ENCODE assay signal across 8 cellular contexts in genomic region chr1:67347688-67348472, GRCh38. TPM values are rescaled to one million over a fixed set of nuclear protein-coding genes. Genes with fewer than 3 reads are reported as not detected.
A peak's percentile ranks its signal among the peaks of the same experiment; 100 is the strongest.
DNase-seq lines count a peak whose midpoint lies in the region; ATAC-seq and TF ChIP-seq lines count a peak whose summit lies in the region.

No MANE protein-coding gene starts in this region.

- no peak for TF ChIP-seq POLR2A in HCT116 (IDR thresholded peaks at IDR 0.05; ENCODE audit: borderline replicate concordance, extremely low read depth, insufficient read depth, insufficient read length)
- TF ChIP-seq POLR2A in body of pancreas (IDR thresholded peaks at IDR 0.05) = no peak

- H3K27ac Mint-ChIP-seq in stimulated activated naive B cell treated with anti-CD40 and anti-IgM and Interleukin-4, amounts not matched to agents 10 μg/mL and 1 μg/mL and 100 μg/mL, for 72 hours = no peak overlapping the region

- H3K9me2 ChIP-seq in HCT116 (ENCODE audit: insufficient read depth) = no peaks in the 10 kb centered on the region

- no peaks in the 10 kb centered on the region for H3K79me2 ChIP-seq in HCT116 (ENCODE audit: insufficient read depth, low read length)

- no peak overlapping the region for H3K27ac ChIP-seq in HCT116 (ENCODE audit: low read depth, low read length)
- H3K27ac ChIP-seq in body of pancreas = no peak overlapping the region

- H3K9me3 ChIP-seq in HCT116 (ENCODE audit: control insufficient read depth in 1 of 2, insufficient read depth in 1 of 2, low read depth in 1 of 2, low read length in 2 of 2) (no peaks in the 10 kb centered on the region), body of pancreas (no peaks in the 10 kb centered on the region)

- H3K36me3 Mint-ChIP-seq in stimulated activated naive B cell treated with anti-CD40 and anti-IgM and Interleukin-4, amounts not matched to agents 10 μg/mL and 1 μg/mL and 100 μg/mL, for 72 hours = peaks cover 1 to 4% of the 10 kb centered on the region in 2 donors

- CTCF ChIA-PET in HCT116 (lab: Charles Lee) = interaction anchor here (1.0 to 4.5 kb wide), 6 partner anchors 8 to 153 kb away, joined by 3 to 41 read pairs (median 6); no protein-coding TSS in a partner anchor

- peak; percentile 91 for TF ChIP-seq RAD21 in HCT116 (IDR thresholded peaks at IDR 0.05; ENCODE audit: low read depth)

- POLR2A ChIA-PET in HCT116 (lab: Charles Lee) = interaction anchor here (1.4 kb wide), 1 partner anchor 83 kb away, joined by 4 read pairs; the partner anchor contains the start of gene SERBP1

- no peak overlapping the region for H3K4me3 Mint-ChIP-seq in stimulated activated naive B cell treated with anti-CD40 and anti-IgM and Interleukin-4, amounts not matched to agents 10 μg/mL and 1 μg/mL and 100 μg/mL, for 72 hours

- peak; percentile 56 for DNase-seq in DMS153 treated with DMSO at 0.1 percent for 48 hours (lab: John Stamatoyannopoulos, UW; ENCODE audit: unreplicated experiment)
- DNase-seq in HCT116 (ENCODE audit: low read depth, low spot score) = peak; percentile 54
- DNase-seq in NCI-H510A (lab: John Stamatoyannopoulos, UW) = peak; percentile 34
- peak; percentile 26 to 49 (median 38) for DNase-seq in body of pancreas
- DNase-seq in iPS-NIHi7 (ENCODE audit: extremely low spot score) = peak; percentile 76
- DNase-seq in stimulated activated naive B cell treated with anti-CD40 and anti-IgM and Interleukin-4, amounts not matched to agents 10 μg/mL and 1 μg/mL and 100 μg/mL, for 72 hours = no peak

- ATAC-seq in HCT116 = peak; percentile 98
- peak; percentile 48 for ATAC-seq in body of pancreas
- peak; percentile 51 to 71 for ATAC-seq in stimulated activated naive B cell treated with anti-CD40 and anti-IgM and Interleukin-4, amounts not matched to agents 10 μg/mL and 1 μg/mL and 100 μg/mL, for 72 hours (replicated peaks)
- no peak for ATAC-seq in GM21515 (IDR thresholded peaks at IDR 0.05; ENCODE audit: unreplicated experiment)
- no peak for ATAC-seq in HG03442 (IDR thresholded peaks at IDR 0.05; ENCODE audit: unreplicated experiment)

- H3K4me3 ChIP-seq in HCT116 (replicated peaks in 1 of 2; ENCODE audit: low read depth in 1 of 2, low read length in 2 of 2) (no peak overlapping the region), body of pancreas (no peak overlapping the region)

- H3K4me1 ChIP-seq in HCT116 (ENCODE audit: control insufficient read depth in 1 of 2, insufficient read depth in 2 of 2, low read length in 2 of 2) = no peaks in the 10 kb centered on the region
- no peaks in the 10 kb centered on the region for H3K4me1 ChIP-seq in body of pancreas

- WGBS in body of pancreas, 2 donors = 63 to 69% methylated on average over 12 of the region's 12 CpGs

- H2AFZ ChIP-seq in HCT116 (ENCODE audit: low read depth, low read length, poor library complexity, severe bottlenecking) = peak overlapping the region; percentile 17

- H3K27me3 ChIP-seq in HCT116 (ENCODE audit: insufficient read depth, low read length) (no peaks in the 10 kb centered on the region), body of pancreas (no peaks in the 10 kb centered on the region)

- intact Hi-C loops in HCT116 (cut with micrococcal nuclease) = loop anchor here (1.0 kb wide), 2 partner anchors 141 to 152 kb away; no protein-coding TSS in a partner anchor
- intact Hi-C loops in body of pancreas (cut with DNase I) = no loop called here

- H3K9ac ChIP-seq in HCT116 (ENCODE audit: low read length) = no peak overlapping the region

- BruUV-seq in HCT116 (replicated peaks; lab: Mats Ljungman, UMichigan) = no TSS peak

- no peaks in the 10 kb centered on the region for H3K27me3 Mint-ChIP-seq in stimulated activated naive B cell treated with anti-CD40 and anti-IgM and Interleukin-4, amounts not matched to agents 10 μg/mL and 1 μg/mL and 100 μg/mL, for 72 hours

- peak; percentile 81 to 86 (median 82); a peak in 5 of 6 replicates for TF ChIP-seq CTCF in HCT116 (IDR thresholded peaks at IDR 0.05 in 2 of 3, conservative IDR thresholded peaks at IDR 0.05 in 1 of 3; ENCODE audit: borderline replicate concordance in 1 of 3, insufficient read depth in 1 of 3, low read depth in 2 of 3, low read length in 2 of 3)
- peak in 6 of 7 experiments; percentile 53 to 59 (median 55) for TF ChIP-seq CTCF in body of pancreas (IDR thresholded peaks at IDR 0.05)

- no peaks in the 10 kb centered on the region for H3K36me3 ChIP-seq in HCT116 (ENCODE audit: control insufficient read depth in 1 of 2, insufficient read depth in 2 of 2, low read length in 2 of 2)
- no peaks in the 10 kb centered on the region for H3K36me3 ChIP-seq in body of pancreas (replicated peaks in 1 of 2; ENCODE audit: insufficient read depth in 1 of 2, low read depth in 2 of 2)

- RAD21 ChIA-PET in HCT116 (lab: Charles Lee; ENCODE audit: low non-redundant PET in 1 of 2, low total read pairs in 2 of 2, uncharacterized antibody in 2 of 2, unreplicated experiment in 2 of 2) = interaction anchor here (0.6 to 1.2 kb wide), 2 partner anchors 83 to 152 kb away, joined by 3 to 4 read pairs; partner anchors contain the start of gene SERBP1 (in 1 of the 2)

- H3K9me3 Mint-ChIP-seq in stimulated activated naive B cell treated with anti-CD40 and anti-IgM and Interleukin-4, amounts not matched to agents 10 μg/mL and 1 μg/mL and 100 μg/mL, for 72 hours = no peaks in the 10 kb centered on the region

- H3K4me2 ChIP-seq in HCT116 (ENCODE audit: low read length) = no peak overlapping the region

- no peaks in the 10 kb centered on the region for H4K20me1 ChIP-seq in HCT116 (ENCODE audit: insufficient read depth)

- peaks cover 5 to 9% of the 10 kb centered on the region in 2 donors for H3K4me1 Mint-ChIP-seq in stimulated activated naive B cell treated with anti-CD40 and anti-IgM and Interleukin-4, amounts not matched to agents 10 μg/mL and 1 μg/mL and 100 μg/mL, for 72 hours

TF ChIP-seq in HCT116, 20 proteins besides CTCF, POLR2A, EP300 and RAD21:
- TF ChIP-seq CBX3 (IDR thresholded peaks at IDR 0.05; ENCODE audit: low read depth) (0 out of 2 replicates have a peak, but pooled peaks have one; percentile 26), EZH2 (IDR thresholded peaks at IDR 0.05) (no peak)
TF ChIP-seq in HCT116: peak in this region for 1.

RNA-seq across cellular contexts. Expression of gene IL12RB2, which starts 40.2 kb away (rescaled TPM):
- total RNA-seq in HCT116 (2021; ENCODE audit: unreplicated experiment) (0.22 TPM), body of pancreas (1 to 10 TPM; 1.3 to 3.3 TPM)
- polyA plus RNA-seq in HCT116 (2012) = 0.02 and 0.08 TPM in 2 replicates

Comparison
In these comparisons a context has a peak if more than half of its experiments do, and no peak if none do; other contexts are left out.
1. ATAC-seq: peak in HCT116 (single experiment), body of pancreas (single experiment) and stimulated activated naive B cell treated with anti-CD40 and anti-IgM and Interleukin-4, amounts not matched to agents 10 μg/mL and 1 μg/mL and 100 μg/mL, for 72 hours (2 of 2); none in GM21515 (single experiment) and HG03442 (single experiment).